ENCODE assay signal across 27 cellular contexts in the genomic region with DNA sequence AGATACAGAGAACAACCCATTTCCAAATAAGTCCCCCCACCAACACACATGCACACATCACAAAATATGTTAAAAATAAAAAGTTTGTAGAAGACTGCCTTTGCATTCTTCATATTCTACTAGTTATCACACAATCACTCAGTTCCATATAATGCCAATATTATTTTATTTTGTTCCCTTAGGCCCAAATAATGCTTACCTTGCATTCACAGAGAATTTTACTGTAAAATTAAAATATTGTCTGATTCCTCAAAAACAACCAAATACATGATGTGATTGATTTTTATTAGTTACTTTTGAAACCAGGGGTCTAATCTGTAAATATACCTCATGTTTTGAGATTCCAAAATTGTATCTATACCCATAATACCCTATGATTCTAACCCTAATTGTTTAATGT.
DNase-seq lines count a peak whose midpoint lies in the region; ATAC-seq, FAIRE-seq and TF ChIP-seq lines count a peak whose summit lies in the region.
"Had no signal": no experiment of that assay in that cellular context is flagged by ENCODE, and none has a peak within 500 bp of the region (broad histone marks: within the 10 kb centered on the region; RNA-seq: fewer than 3 reads in every experiment).

No MANE protein-coding gene starts in this region.

- TF ChIP-seq EP300 in HepG2 (IDR thresholded peaks at IDR 0.05; ENCODE audit: low read depth in 2 of 2, low read length in 2 of 2) (no peak), HepG2 (CRISPR knock-in tag; IDR thresholded peaks at IDR 0.05; ENCODE audit: borderline replicate concordance) (no peak), H1 (IDR thresholded peaks at IDR 0.05; ENCODE audit: borderline replicate concordance in 1 of 2, low read depth in 2 of 2, low read length in 2 of 2) (no peak)

- H3K4me3 ChIP-seq in HepG2 (replicated peaks in 1 of 3; ENCODE audit: insufficient read depth in 1 of 3, low read depth in 2 of 3, low read length in 3 of 3) (no peak overlapping the region), right lobe of liver (no peak overlapping the region), H1 (ENCODE audit: extremely low read depth in 1 of 4, insufficient read depth in 2 of 4, low read depth in 3 of 4, low read length in 4 of 4) (no peak overlapping the region)
- H3K4me3 ChIP-seq: BLaER1, GM12878 had no signal

- ATAC-seq in HepG2 (no peak), right lobe of liver (no peak), GM18858 (IDR thresholded peaks at IDR 0.05; ENCODE audit: unreplicated experiment) (no peak)
- ATAC-seq: GM12878 had no signal

- BruUV-seq in HepG2 (replicated peaks; lab: Mats Ljungman, UMichigan) = no TSS peak

- H2BK12ac ChIP-seq in H1 (ENCODE audit: low read depth, low read length) = no peak overlapping the region

- POLR2A ChIA-PET in HepG2 (lab: Yijun Ruan, JAX) (no interaction called here), H1 (lab: Charles Lee; ENCODE audit: partially characterized antibody) (no interaction called here)

- in situ Hi-C loops in HepG2 (cut with HindIII; ENCODE audit: extremely low pct_ligation_motif_present, low pct_unique_long_range_greater_than_20kb) = no loop called here

- no peak overlapping the region for H3K56ac ChIP-seq in H1 (replicated peaks; ENCODE audit: insufficient read length, low read depth, low read length)

- H3K79me1 ChIP-seq in H1 (ENCODE audit: low read depth, low read length) = no peaks in the 10 kb centered on the region

- H4K91ac ChIP-seq in H1 (replicated peaks; ENCODE audit: insufficient read length, low read length) = no peak overlapping the region

- H3K27ac ChIP-seq in HepG2 (ENCODE audit: extremely low read length, insufficient read depth, low read length) = no peak overlapping the region
- H3K27ac ChIP-seq in right lobe of liver = no peak overlapping the region
- no peak overlapping the region for H3K27ac ChIP-seq in H1 (ENCODE audit: low read depth, low read length)
- H3K27ac ChIP-seq: 22Rv1, BLaER1 had no signal

- H2AFZ ChIP-seq in HepG2 (ENCODE audit: low read length) (no peak overlapping the region), H1 (ENCODE audit: low read length) (no peak overlapping the region)

- H2BK20ac ChIP-seq in H1 (ENCODE audit: low read length) = no peak overlapping the region

- H4K8ac ChIP-seq in H1 (ENCODE audit: extremely low read depth, insufficient read depth, low read length) = no peak overlapping the region

- H3K14ac ChIP-seq in H1 (ENCODE audit: insufficient read length) = no peak overlapping the region

- H3K4me1 ChIP-seq in HepG2 (ENCODE audit: insufficient read depth, low read length) (no peaks in the 10 kb centered on the region), right lobe of liver (no peaks in the 10 kb centered on the region), H1 (replicated peaks in 1 of 4; ENCODE audit: control insufficient read depth in 3 of 4, insufficient read depth in 4 of 4, low read length in 3 of 4) (no peaks in the 10 kb centered on the region)
- H3K4me1 ChIP-seq: BE2C, BLaER1 had no signal

- H3K79me2 ChIP-seq in HepG2 (ENCODE audit: insufficient read depth, low read length) = no peaks in the 10 kb centered on the region
- no peaks in the 10 kb centered on the region for H3K79me2 ChIP-seq in H1 (ENCODE audit: control insufficient read depth in 1 of 2, insufficient read depth in 2 of 2, low read length in 2 of 2)

- H4K20me1 ChIP-seq in HepG2 (ENCODE audit: insufficient read depth, low read length) (no peaks in the 10 kb centered on the region), H1 (replicated peaks in 1 of 2; ENCODE audit: control insufficient read depth in 1 of 2, insufficient read depth in 2 of 2, low read length in 2 of 2) (no peaks in the 10 kb centered on the region)
- H4K20me1 ChIP-seq: BLaER1 had no signal

- FAIRE-seq in HepG2 (lab: Jason Lieb, UNC) (no peak), RCC 7860 (lab: Jason Lieb, UNC) (peak; percentile 58), H1 (lab: Jason Lieb, UNC) (no peak)
- FAIRE-seq: GM12878, GM12892, GM18507, GM19239 had no signal

- H2BK5ac ChIP-seq in H1 (ENCODE audit: low read depth, low read length) = no peak overlapping the region

- no peak overlapping the region for H3K23ac ChIP-seq in H1 (ENCODE audit: insufficient read length)

- DNase-seq in HepG2 (ENCODE audit: low spot score) (no peak), right lobe of liver (no peak), RCC 7860 (ENCODE audit: low spot score) (no peak), H1 (ENCODE audit: low read depth in 1 of 2, low spot score in 2 of 2) (no peak), NCI-H2107 (lab: John Stamatoyannopoulos, UW) (no peak), NCI-H526 treated with DMSO at 0.1 percent for 48 hours (lab: John Stamatoyannopoulos, UW) (no peak)
- DNase-seq: ACHN; BE2C; C1 segment of cervical spinal cord; CD4-positive, alpha-beta memory T cell; CD4-positive, CD25-positive, alpha-beta regulatory T cell; CD8-positive, alpha-beta memory T cell; COR-L47; DMS 273 treated with DMSO at 0.1 percent for 48 hours; DMS153; DMS53; DMS79; DND-41; EL; GDM1 had no signal

- H3K23me2 ChIP-seq in H1 (ENCODE audit: low read depth, low read length) = no peaks in the 10 kb centered on the region

- CTCF ChIA-PET in HepG2 (lab: Yijun Ruan, JAX; ENCODE audit: low intra/inter-chr PET ratio, low total read pairs) = no interaction called here
- CTCF ChIA-PET in H1 (lab: Charles Lee; ENCODE audit: partially characterized antibody) = no interaction called here

- H3K4ac ChIP-seq in H1 (replicated peaks; ENCODE audit: insufficient read length, low read depth, low read length) = no peak overlapping the region

- no peak overlapping the region for H2BK120ac ChIP-seq in H1 (replicated peaks; ENCODE audit: low read depth, low read length)

- H3K18ac ChIP-seq in H1 (ENCODE audit: extremely low read depth, low read length) = no peak overlapping the region

- TF ChIP-seq POLR2A in HepG2 (IDR thresholded peaks at IDR 0.05; ENCODE audit: insufficient read depth in 1 of 2, low read depth in 2 of 2, low read length in 2 of 2) (no peak), right lobe of liver (IDR thresholded peaks at IDR 0.05) (no peak), H1 (IDR thresholded peaks at IDR 0.05; ENCODE audit: control extremely low read depth in 1 of 2, low read depth in 2 of 2, low read length in 2 of 2) (no peak)

- H3K27me3 ChIP-seq in HepG2 (ENCODE audit: control insufficient read depth in 1 of 2, insufficient read depth in 2 of 2, low read length in 2 of 2) (no peaks in the 10 kb centered on the region), right lobe of liver (no peaks in the 10 kb centered on the region), H1 (replicated peaks in 1 of 4; ENCODE audit: control insufficient read depth in 3 of 4, extremely low read depth in 1 of 4, insufficient read depth in 3 of 4, low read length in 3 of 4) (no peaks in the 10 kb centered on the region)
- H3K27me3 ChIP-seq: BE2C, BLaER1 had no signal

- no peaks in the 10 kb centered on the region for H3K36me3 ChIP-seq in HepG2 (replicated peaks in 1 of 2; ENCODE audit: control insufficient read depth in 1 of 2, insufficient read depth in 2 of 2, low read length in 2 of 2)
- H3K36me3 ChIP-seq in right lobe of liver = no peaks in the 10 kb centered on the region
- H3K36me3 ChIP-seq in H1 (ENCODE audit: control insufficient read depth in 2 of 4, insufficient read depth in 4 of 4, low read length in 3 of 4) = no peaks in the 10 kb centered on the region
- H3K36me3 ChIP-seq: BE2C, BLaER1 had no signal

- H3K9me3 ChIP-seq in HepG2 (ENCODE audit: low read length) (no peaks in the 10 kb centered on the region), right lobe of liver (no peaks in the 10 kb centered on the region), H1 (ENCODE audit: insufficient read depth in 2 of 2, low read depth in 1 of 2, low read length in 1 of 2) (no peaks in the 10 kb centered on the region)
- H3K9me3 ChIP-seq: BE2C, BLaER1 had no signal

- no peak for TF ChIP-seq CTCF in HepG2 (CRISPR knock-in tag; IDR thresholded peaks at IDR 0.05)
- TF ChIP-seq CTCF in right lobe of liver (IDR thresholded peaks at IDR 0.05) = no peak
- no peak for TF ChIP-seq CTCF in H1 (IDR thresholded peaks at IDR 0.05; ENCODE audit: control extremely low read depth in 1 of 3, insufficient read depth in 1 of 3, low read depth in 1 of 3, low read length in 3 of 3)

- H3K4me2 ChIP-seq in HepG2 (ENCODE audit: low read depth, low read length) (no peak overlapping the region), H1 (ENCODE audit: insufficient read depth in 1 of 2, low read depth in 2 of 2, low read length in 2 of 2) (no peak overlapping the region)
- H3K4me2 ChIP-seq: BLaER1 had no signal

- H2BK15ac ChIP-seq in H1 (ENCODE audit: low read length) = no peak overlapping the region

- no peak overlapping the region for H2AK5ac ChIP-seq in H1 (ENCODE audit: low read depth, low read length)

- intact Hi-C loops in HepG2 (cut with micrococcal nuclease; ENCODE audit: unreplicated experiment) = no loop called here
- intact Hi-C loops in right lobe of liver (cut with DNase I) = no loop called here

- H3K9ac ChIP-seq in HepG2 (ENCODE audit: insufficient read depth, low read depth, low read length) (no peak overlapping the region), H1 (replicated peaks in 1 of 4; ENCODE audit: extremely low read depth in 1 of 4, low read depth in 3 of 4, low read length in 3 of 4) (no peak overlapping the region)
- H3K9ac ChIP-seq: BLaER1 had no signal

- TF ChIP-seq RAD21 in HepG2 (CRISPR knock-in tag; IDR thresholded peaks at IDR 0.05) (no peak), H1 (IDR thresholded peaks at IDR 0.05 in 1 of 2, conservative IDR thresholded peaks at IDR 0.05 in 1 of 2; ENCODE audit: low read depth in 2 of 2, low read length in 2 of 2) (no peak)

- no peak overlapping the region for H4K5ac ChIP-seq in H1 (ENCODE audit: insufficient read length, low read depth, low read length)

TF ChIP-seq in HepG2, 621 proteins besides CTCF, POLR2A, EP300 and RAD21 (continues in another document):
- TF ChIP-seq MAFK (conservative IDR thresholded peaks at IDR 0.05 in 1 of 2, IDR thresholded peaks at IDR 0.05 in 1 of 2; ENCODE audit: low read length in 2 of 2) = peak; percentile 60 to 85

TF ChIP-seq in H1, 55 proteins besides CTCF, POLR2A, EP300 and RAD21:
- TF ChIP-seq BACH1 (IDR thresholded peaks at IDR 0.05; ENCODE audit: low read length) = no peak
- peak; percentile 8; the same call in 1 of the 2 replicates for TF ChIP-seq MAFK (IDR thresholded peaks at IDR 0.05; ENCODE audit: low read depth, low read length)

Comparison
In these comparisons a context has a peak if more than half of its experiments do, and no peak if none do; other contexts are left out.
1. Of the 41 proteins assayed by ChIP-seq in both HepG2 and H1: peak only in HepG2: none; only in H1: none; in both: MAFK; in neither: 40.